In the genomic region with DNA sequence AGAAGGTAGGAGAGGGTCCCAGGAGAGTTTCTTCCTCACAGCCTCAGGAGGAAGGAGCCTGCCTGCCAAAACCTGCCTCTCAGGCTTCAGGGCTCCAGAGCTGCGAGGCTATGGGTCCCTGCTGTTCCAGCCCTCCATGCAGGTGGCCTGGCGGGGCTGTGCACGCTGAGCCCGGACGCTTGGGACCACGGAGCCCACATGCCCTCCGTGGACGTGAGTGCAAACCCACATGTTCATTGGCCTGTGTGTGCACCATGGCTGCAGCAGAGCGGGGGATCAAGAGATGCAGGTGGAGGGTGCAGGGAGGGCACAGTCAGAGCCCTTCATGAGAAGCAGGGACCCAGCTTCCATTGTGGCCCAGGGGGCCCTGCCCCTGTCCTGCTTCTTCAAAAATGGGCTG, we compare ENCODE assay signal across 2 cellular contexts.
TF ChIP-seq lines count a peak whose summit lies in the region.

No MANE protein-coding gene starts in this region.

TF ChIP-seq in K562, 482 proteins besides CTCF, POLR2A, EP300 and RAD21:
- TF ChIP-seq MYC (IDR thresholded peaks at IDR 0.05; ENCODE audit: low read depth, low read length) = no peak
- no peak for TF ChIP-seq MYC (CRISPR knock-in tag; IDR thresholded peaks at IDR 0.05; ENCODE audit: borderline replicate concordance, low read depth)
- TF ChIP-seq ZNF184 (CRISPR knock-in tag; IDR thresholded peaks at IDR 0.05) = 0 out of 2 replicates have a peak, but pooled peaks have one; percentile 2
TF ChIP-seq in K562: peak in this region for 1.

TF ChIP-seq in H1, 55 proteins besides CTCF, POLR2A, EP300 and RAD21:
- TF ChIP-seq JUND (IDR thresholded peaks at IDR 0.05; ENCODE audit: low read length) (no peak), PHF8 (conservative IDR thresholded peaks at IDR 0.05; ENCODE audit: low read depth, low read length) (no peak), CREB1 (IDR thresholded peaks at IDR 0.05) (no peak), CEBPB (IDR thresholded peaks at IDR 0.05; ENCODE audit: low read depth, low read length) (no peak), TAF7 (optimal IDR thresholded peaks at IDR 0.05; ENCODE audit: borderline replicate concordance, low read depth, low read length) (no peak), ZNF274 (IDR thresholded peaks at IDR 0.05; ENCODE audit: borderline replicate concordance, extremely low read depth, low read length) (no peak), SAP30 (IDR thresholded peaks at IDR 0.05; ENCODE audit: insufficient read depth, insufficient replicate concordance, low read length) (no peak), SIN3A (conservative IDR thresholded peaks at IDR 0.05 in 1 of 2, IDR thresholded peaks at IDR 0.05 in 1 of 2; ENCODE audit: low read depth in 1 of 2, low read length in 2 of 2) (no peak), SP2 (IDR thresholded peaks at IDR 0.05; ENCODE audit: low read length) (no peak), SP4 (IDR thresholded peaks at IDR 0.05; ENCODE audit: low read length) (no peak), TEAD4 (IDR thresholded peaks at IDR 0.05; ENCODE audit: low read depth, low read length) (no peak), POLR2AphosphoS5 (IDR thresholded peaks at IDR 0.05; ENCODE audit: low read depth, low read length) (no peak), CBX8 (IDR thresholded peaks at IDR 0.05; ENCODE audit: borderline replicate concordance, low read depth, low read length) (no peak)
- TF ChIP-seq, protein P1, sequence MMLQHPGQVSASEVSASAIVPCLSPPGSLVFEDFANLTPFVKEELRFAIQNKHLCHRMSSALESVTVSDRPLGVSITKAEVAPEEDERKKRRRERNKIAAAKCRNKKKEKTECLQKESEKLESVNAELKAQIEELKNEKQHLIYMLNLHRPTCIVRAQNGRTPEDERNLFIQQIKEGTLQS (IDR thresholded peaks at IDR 0.05; ENCODE audit: insufficient read depth, low read depth, low read length) = no peak
